ENCODE assay signal across 21 cellular contexts in the genomic region with DNA sequence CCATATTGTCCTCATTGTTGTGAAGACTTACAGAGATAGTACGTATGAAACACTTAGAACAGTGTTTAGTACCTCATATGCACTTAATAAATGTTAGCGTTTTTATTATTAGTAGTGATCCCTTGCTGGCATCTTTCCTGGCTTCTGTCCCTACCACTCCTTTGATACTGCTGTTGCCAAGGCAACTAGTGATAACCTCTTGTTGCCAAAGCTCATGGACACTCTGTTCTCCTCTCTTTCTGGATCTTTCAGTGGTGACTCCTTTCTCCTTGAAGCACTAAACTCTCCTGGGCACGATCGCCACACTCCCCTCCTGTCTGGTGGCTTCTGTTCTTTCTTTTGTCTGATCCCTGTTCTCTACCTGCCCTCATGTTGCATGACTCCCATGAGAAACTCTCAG.
DNase-seq lines count a peak whose midpoint lies in the region; ATAC-seq and TF ChIP-seq lines count a peak whose summit lies in the region.
"Had no signal": no experiment of that assay in that cellular context is flagged by ENCODE, and none has a peak within 500 bp of the region (broad histone marks: within the 10 kb centered on the region; RNA-seq: fewer than 3 reads in every experiment).

No MANE protein-coding gene starts in this region.

- no peak for DNase-seq in Right ventricle myocardium superior
- no peak for DNase-seq in cardiac septum (ENCODE audit: low spot score)
- no peak for DNase-seq in heart left ventricle
- no peak for DNase-seq in nephron progenitor cell
- DNase-seq in aorta: no peak
- no peak for DNase-seq in AG08396 (ENCODE audit: low spot score)
- DNase-seq: DMS53; GDM1; GOT3; HCEC 1CT; Karpas-422; NCI-H1417 treated with DMSO at 0.1 percent for 48 hours; NCI-H1930; NCI-H69; NK-92 treated with Interleukin-12 subunit alpha and Interleukin-12 subunit beta, amount 100 ng/mL, for 24 hours had no signal

- intact Hi-C loops in Right ventricle myocardium superior (cut with DNase I): no loop called here
- intact Hi-C loops in cardiac septum (cut with DNase I): no loop called here
- intact Hi-C loops in heart left ventricle (cut with DNase I): no loop called here
- intact Hi-C loops in aorta (cut with DNase I): no loop called here

- no peak overlapping the region for H3K4me3 Mint-ChIP-seq in nephron progenitor cell
- H3K4me3 Mint-ChIP-seq: B cell, CD14-positive monocyte, IgD-negative memory B cell had no signal

- H3K9me3 ChIP-seq in heart left ventricle (no peaks in the 10 kb centered on the region), aorta (ENCODE audit: control insufficient read depth, low read length) (no peaks in the 10 kb centered on the region)

- ATAC-seq in Right ventricle myocardium superior (ENCODE audit: poor library complexity) (peak; percentile 65), heart left ventricle (peak; percentile 45 to 82 (median 70)), aorta (ENCODE audit: low FRiP score) (peak; percentile 13), HG03521 (IDR thresholded peaks at IDR 0.05; ENCODE audit: unreplicated experiment) (no peak), GM19324 (IDR thresholded peaks at IDR 0.05; ENCODE audit: low FRiP score, unreplicated experiment) (no peak)
- ATAC-seq: Panc1 had no signal

- H3K36me3 Mint-ChIP-seq in nephron progenitor cell (ENCODE audit: low read depth): peaks cover 6% of the 10 kb centered on the region

- peaks cover 4 to 84% (median 52%) of the 10 kb centered on the region in 12 donors for H3K4me1 ChIP-seq in heart left ventricle
- peaks cover 5 to 14% of the 10 kb centered on the region in 2 donors for H3K4me1 ChIP-seq in aorta (ENCODE audit: control insufficient read depth in 1 of 2, insufficient read depth in 2 of 2, low read length in 2 of 2)

- no peaks in the 10 kb centered on the region for H3K27me3 Mint-ChIP-seq in nephron progenitor cell (ENCODE audit: low read depth, poor library complexity)
- H3K27me3 Mint-ChIP-seq: B cell, IgD-negative memory B cell had no signal

- peak overlapping the region; percentile 68 for H3K27ac Mint-ChIP-seq in nephron progenitor cell
- H3K27ac Mint-ChIP-seq: B cell, CD14-positive monocyte, IgD-negative memory B cell had no signal

- TF ChIP-seq CTCF in heart left ventricle (IDR thresholded peaks at IDR 0.05) (no peak), nephron progenitor cell (IDR thresholded peaks at IDR 0.05) (no peak)

- no peak for TF ChIP-seq POLR2A in heart left ventricle (IDR thresholded peaks at IDR 0.05)

- 49 to 68% (median 53%) methylated on average over 4 of the region's 4 CpGs for WGBS in heart left ventricle, 4 donors
- 75 to 85% methylated on average over 4 of the region's 4 CpGs for WGBS in aorta, 2 donors

- H3K27me3 ChIP-seq in heart left ventricle: no peaks in the 10 kb centered on the region
- H3K27me3 ChIP-seq in aorta (ENCODE audit: control insufficient read depth in 1 of 2, insufficient read depth in 2 of 2, low read length in 1 of 2): no peaks in the 10 kb centered on the region

- no peaks in the 10 kb centered on the region for H3K9me3 Mint-ChIP-seq in nephron progenitor cell
- H3K9me3 Mint-ChIP-seq: CD14-positive monocyte, IgD-negative memory B cell had no signal

- peaks cover 46% of the 10 kb centered on the region for H3K4me1 Mint-ChIP-seq in nephron progenitor cell

- peaks cover 0 to 4% (median 0%) of the 10 kb centered on the region in 9 donors for H3K36me3 ChIP-seq in heart left ventricle
- no peaks in the 10 kb centered on the region for H3K36me3 ChIP-seq in aorta (ENCODE audit: control insufficient read depth in 1 of 2, insufficient read depth in 2 of 2, low read length in 1 of 2)

- H3K4me3 ChIP-seq in heart left ventricle (no peak overlapping the region), aorta (ENCODE audit: low read length in 2 of 2) (no peak overlapping the region)

- H3K27ac ChIP-seq in heart left ventricle (peak overlapping the region in 8 of 12 donors; percentile 5 to 64 (median 32)), aorta (ENCODE audit: low read depth in 1 of 2, low read length in 2 of 2) (no peak overlapping the region)

Comparison
In these comparisons a context has a peak if more than half of its experiments do, and no peak if none do; other contexts are left out.
1. ATAC-seq: peak in Right ventricle myocardium superior (single experiment), heart left ventricle (4 of 4) and aorta (single experiment); none in HG03521 (single experiment) and GM19324 (single experiment).
2. H3K27ac ChIP-seq: peak in heart left ventricle (8 of 12); none in aorta (0 of 2).